Comparison of ENCODE assay signal across 2 cellular contexts in the genomic region with DNA sequence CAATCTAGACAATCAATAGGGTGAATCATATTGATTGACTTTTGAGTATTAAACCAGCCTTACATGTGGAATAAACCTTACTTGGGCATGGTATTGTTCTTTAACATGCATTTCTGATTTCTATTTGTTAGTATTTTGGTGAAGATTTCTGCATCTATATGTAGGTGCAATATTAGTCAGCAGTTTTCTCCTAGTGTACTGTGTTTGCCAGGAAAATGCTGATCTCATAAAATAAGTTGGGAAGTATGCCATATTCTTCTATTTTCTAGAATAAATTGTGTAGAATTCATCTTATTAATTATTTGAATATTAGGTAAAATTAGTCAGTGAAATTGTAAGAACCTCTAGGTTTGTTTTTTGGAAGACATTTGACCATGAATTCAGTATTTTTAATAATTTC.
TF ChIP-seq lines count a peak whose summit lies in the region.

No MANE protein-coding gene starts in this region.

TF ChIP-seq in HepG2, 621 proteins besides CTCF, POLR2A, EP300 and RAD21:
- TF ChIP-seq MAFF (IDR thresholded peaks at IDR 0.05; ENCODE audit: low read depth, low read length) (peak; percentile 63), ZNF674 (CRISPR knock-in tag; IDR thresholded peaks at IDR 0.05; ENCODE audit: low read depth) (no peak), ZNF407 (CRISPR knock-in tag; IDR thresholded peaks at IDR 0.05; ENCODE audit: not compliant biosample characterization) (no peak), MAFK (conservative IDR thresholded peaks at IDR 0.05 in 1 of 2, IDR thresholded peaks at IDR 0.05 in 1 of 2; ENCODE audit: low read length in 2 of 2) (peak; percentile 26 to 83; a peak in 2 of 4 replicates), ZNF749 (CRISPR knock-in tag; IDR thresholded peaks at IDR 0.05; ENCODE audit: borderline replicate concordance) (no peak), SAFB2 (CRISPR knock-in tag; IDR thresholded peaks at IDR 0.05; ENCODE audit: borderline replicate concordance, low read depth) (no peak)

TF ChIP-seq in K562, 482 proteins besides CTCF, POLR2A, EP300 and RAD21:
- TF ChIP-seq MAFG (tag; conservative IDR thresholded peaks at IDR 0.05), result peak; percentile 90
- TF ChIP-seq ZNF316 (IDR thresholded peaks at IDR 0.05), result peak; percentile 97
- TF ChIP-seq, protein P1, sequence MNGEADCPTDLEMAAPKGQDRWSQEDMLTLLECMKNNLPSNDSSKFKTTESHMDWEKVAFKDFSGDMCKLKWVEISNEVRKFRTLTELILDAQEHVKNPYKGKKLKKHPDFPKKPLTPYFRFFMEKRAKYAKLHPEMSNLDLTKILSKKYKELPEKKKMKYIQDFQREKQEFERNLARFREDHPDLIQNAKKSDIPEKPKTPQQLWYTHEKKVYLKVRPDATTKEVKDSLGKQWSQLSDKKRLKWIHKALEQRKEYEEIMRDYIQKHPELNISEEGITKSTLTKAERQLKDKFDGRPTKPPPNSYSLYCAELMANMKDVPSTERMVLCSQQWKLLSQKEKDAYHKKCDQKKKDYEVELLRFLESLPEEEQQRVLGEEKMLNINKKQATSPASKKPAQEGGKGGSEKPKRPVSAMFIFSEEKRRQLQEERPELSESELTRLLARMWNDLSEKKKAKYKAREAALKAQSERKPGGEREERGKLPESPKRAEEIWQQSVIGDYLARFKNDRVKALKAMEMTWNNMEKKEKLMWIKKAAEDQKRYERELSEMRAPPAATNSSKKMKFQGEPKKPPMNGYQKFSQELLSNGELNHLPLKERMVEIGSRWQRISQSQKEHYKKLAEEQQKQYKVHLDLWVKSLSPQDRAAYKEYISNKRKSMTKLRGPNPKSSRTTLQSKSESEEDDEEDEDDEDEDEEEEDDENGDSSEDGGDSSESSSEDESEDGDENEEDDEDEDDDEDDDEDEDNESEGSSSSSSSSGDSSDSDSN (IDR thresholded peaks at IDR 0.05; ENCODE audit: borderline replicate concordance in 1 of 2, low read depth in 2 of 2, low read length in 2 of 2), result no peak
- no peak for TF ChIP-seq ZNF740 (CRISPR knock-in tag; IDR thresholded peaks at IDR 0.05)
- no peak for TF ChIP-seq ZNF740 (tag; IDR thresholded peaks at IDR 0.05)
- no peak for TF ChIP-seq NR2C1 (IDR thresholded peaks at IDR 0.05)
- TF ChIP-seq NR2C1 (tag; IDR thresholded peaks at IDR 0.05), result no peak
- TF ChIP-seq FOS (IDR thresholded peaks at IDR 0.05; ENCODE audit: extremely low read depth, insufficient read length), result no peak
- no peak for TF ChIP-seq FOXK2 (conservative IDR thresholded peaks at IDR 0.05 in 1 of 2, IDR thresholded peaks at IDR 0.05 in 1 of 2; ENCODE audit: low read depth in 2 of 2)
- no peak for TF ChIP-seq SRSF1 (IDR thresholded peaks at IDR 0.05; ENCODE audit: low read depth, low read length)
- TF ChIP-seq CREB3 (tag; conservative IDR thresholded peaks at IDR 0.05; ENCODE audit: low read depth), result no peak
- TF ChIP-seq ZNF318 (IDR thresholded peaks at IDR 0.05; ENCODE audit: borderline replicate concordance in 1 of 2, low read depth in 1 of 2), result no peak
- TF ChIP-seq RUNX1 (IDR thresholded peaks at IDR 0.05; ENCODE audit: low read depth), result no peak
- TF ChIP-seq BRD9 (IDR thresholded peaks at IDR 0.05; ENCODE audit: low read depth, partially characterized antibody), result no peak
- TF ChIP-seq STAG1 (CRISPR knock-in tag; IDR thresholded peaks at IDR 0.05; ENCODE audit: borderline replicate concordance), result no peak
- peak; percentile 70; the same call in 1 of the 2 replicates for TF ChIP-seq MAFF (IDR thresholded peaks at IDR 0.05; ENCODE audit: low read length)
- peak; percentile 86 for TF ChIP-seq C11orf30 (IDR thresholded peaks at IDR 0.05; ENCODE audit: low read depth)
- peak; percentile 70; the same call in 1 of the 2 replicates for TF ChIP-seq MAFK (IDR thresholded peaks at IDR 0.05; ENCODE audit: low read length)
- TF ChIP-seq, protein P2, sequence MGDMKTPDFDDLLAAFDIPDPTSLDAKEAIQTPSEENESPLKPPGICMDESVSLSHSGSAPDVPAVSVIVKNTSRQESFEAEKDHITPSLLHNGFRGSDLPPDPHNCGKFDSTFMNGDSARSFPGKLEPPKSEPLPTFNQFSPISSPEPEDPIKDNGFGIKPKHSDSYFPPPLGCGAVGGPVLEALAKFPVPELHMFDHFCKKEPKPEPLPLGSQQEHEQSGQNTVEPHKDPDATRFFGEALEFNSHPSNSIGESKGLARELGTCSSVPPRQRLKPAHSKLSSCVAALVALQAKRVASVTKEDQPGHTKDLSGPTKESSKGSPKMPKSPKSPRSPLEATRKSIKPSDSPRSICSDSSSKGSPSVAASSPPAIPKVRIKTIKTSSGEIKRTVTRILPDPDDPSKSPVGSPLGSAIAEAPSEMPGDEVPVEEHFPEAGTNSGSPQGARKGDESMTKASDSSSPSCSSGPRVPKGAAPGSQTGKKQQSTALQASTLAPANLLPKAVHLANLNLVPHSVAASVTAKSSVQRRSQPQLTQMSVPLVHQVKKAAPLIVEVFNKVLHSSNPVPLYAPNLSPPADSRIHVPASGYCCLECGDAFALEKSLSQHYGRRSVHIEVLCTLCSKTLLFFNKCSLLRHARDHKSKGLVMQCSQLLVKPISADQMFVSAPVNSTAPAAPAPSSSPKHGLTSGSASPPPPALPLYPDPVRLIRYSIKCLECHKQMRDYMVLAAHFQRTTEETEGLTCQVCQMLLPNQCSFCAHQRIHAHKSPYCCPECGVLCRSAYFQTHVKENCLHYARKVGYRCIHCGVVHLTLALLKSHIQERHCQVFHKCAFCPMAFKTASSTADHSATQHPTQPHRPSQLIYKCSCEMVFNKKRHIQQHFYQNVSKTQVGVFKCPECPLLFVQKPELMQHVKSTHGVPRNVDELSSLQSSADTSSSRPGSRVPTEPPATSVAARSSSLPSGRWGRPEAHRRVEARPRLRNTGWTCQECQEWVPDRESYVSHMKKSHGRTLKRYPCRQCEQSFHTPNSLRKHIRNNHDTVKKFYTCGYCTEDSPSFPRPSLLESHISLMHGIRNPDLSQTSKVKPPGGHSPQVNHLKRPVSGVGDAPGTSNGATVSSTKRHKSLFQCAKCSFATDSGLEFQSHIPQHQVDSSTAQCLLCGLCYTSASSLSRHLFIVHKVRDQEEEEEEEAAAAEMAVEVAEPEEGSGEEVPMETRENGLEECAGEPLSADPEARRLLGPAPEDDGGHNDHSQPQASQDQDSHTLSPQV (IDR thresholded peaks at IDR 0.05), result no peak
